ENCODE assay signal across 8 cellular contexts in genomic region chr6:150142657-150143501, GRCh38. TPM values are rescaled to one million over a fixed set of nuclear protein-coding genes. Genes with fewer than 3 reads are reported as not detected.
DNase-seq lines count a peak whose midpoint lies in the region; ATAC-seq and TF ChIP-seq lines count a peak whose summit lies in the region.

PPP1R14C (plus strand) TSS chr6:150143044; CDS start chr6:150143193, 149 bp downstream.

- H3K27me3 Mint-ChIP-seq in dendritic cell treated with granulocyte-macrophage colony-stimulating factor and Interleukin-4, amounts not matched to agents 40 ng/mL and 50 ng/mL, for 4 days = peaks cover 73% of the 10 kb centered on the region
- H3K27me3 Mint-ChIP-seq in stimulated activated naive CD8-positive, alpha-beta T cell treated with anti-CD3 and anti-CD28 coated beads, Interleukin-15, amount 100 ng/mL, for 72 hours = peaks cover 99% of the 10 kb centered on the region

- TF ChIP-seq CTCF in A673 (conservative IDR thresholded peaks at IDR 0.05; ENCODE audit: low read depth, low read length) (no peak), lower lobe of right lung (IDR thresholded peaks at IDR 0.05) (no peak)

- H3K4me1 ChIP-seq in A673 (ENCODE audit: insufficient read depth, low read length, poor library complexity, severe bottlenecking) = peaks cover 9% of the 10 kb centered on the region
- H3K4me1 ChIP-seq in SJCRH30 = peaks cover 7% of the 10 kb centered on the region
- H3K4me1 ChIP-seq in lower lobe of right lung = peaks cover 28% of the 10 kb centered on the region

- POLR2A ChIA-PET in A673 (lab: Charles Lee; ENCODE audit: low non-redundant PET) = no interaction called here

- no peak within 1 kb of the TSS for H3K27ac ChIP-seq in A673 (ENCODE audit: low read depth, low read length, poor library complexity, severe bottlenecking)
- H3K27ac ChIP-seq in SJCRH30 = no peak within 1 kb of the TSS
- H3K27ac ChIP-seq in lower lobe of right lung = peak within 1 kb of the TSS; percentile 31

- no peaks in the 10 kb centered on the region for H3K36me3 Mint-ChIP-seq in dendritic cell treated with granulocyte-macrophage colony-stimulating factor and Interleukin-4, amounts not matched to agents 40 ng/mL and 50 ng/mL, for 4 days (ENCODE audit: low read depth)

- H3K27me3 ChIP-seq in A673 (replicated peaks; ENCODE audit: insufficient read depth, low read depth, low read length, poor library complexity) (peaks cover 50% of the 10 kb centered on the region), H7 (ENCODE audit: control insufficient read depth, insufficient read depth, low read length) (peaks cover 53% of the 10 kb centered on the region), SJCRH30 (peaks cover 49% of the 10 kb centered on the region), lower lobe of right lung (ENCODE audit: low read depth) (peaks cover 44% of the 10 kb centered on the region)

- BruUV-seq in A673 (replicated peaks; lab: Mats Ljungman, UMichigan) = no TSS peak

- H3K9me3 ChIP-seq in A673 (ENCODE audit: low read depth, low read length, poor library complexity, severe bottlenecking) (no peaks in the 10 kb centered on the region), SJCRH30 (replicated peaks) (no peaks in the 10 kb centered on the region), lower lobe of right lung (no peaks in the 10 kb centered on the region)

- ATAC-seq in lower lobe of right lung = peak; percentile 87 to 88
- peak; percentile 80 for ATAC-seq in stimulated activated naive CD8-positive, alpha-beta T cell treated with anti-CD3 and anti-CD28 coated beads, Interleukin-15, amount 100 ng/mL, for 72 hours

- intact Hi-C loops in A673 (cut with micrococcal nuclease; ENCODE audit: unreplicated experiment) = no loop called here
- intact Hi-C loops in dendritic cell treated with granulocyte-macrophage colony-stimulating factor and Interleukin-4, amounts not matched to agents 40 ng/mL and 50 ng/mL, for 4 days (cut with micrococcal nuclease) = no loop called here
- intact Hi-C loops in lower lobe of right lung (cut with DNase I) = no loop called here

- peaks cover 12% of the 10 kb centered on the region for H3K9me3 Mint-ChIP-seq in dendritic cell treated with granulocyte-macrophage colony-stimulating factor and Interleukin-4, amounts not matched to agents 40 ng/mL and 50 ng/mL, for 4 days
- H3K9me3 Mint-ChIP-seq in stimulated activated naive CD8-positive, alpha-beta T cell treated with anti-CD3 and anti-CD28 coated beads, Interleukin-15, amount 100 ng/mL, for 72 hours = peaks cover 2 to 8% of the 10 kb centered on the region in 2 donors

- peaks cover 31% of the 10 kb centered on the region for H3K4me1 Mint-ChIP-seq in dendritic cell treated with granulocyte-macrophage colony-stimulating factor and Interleukin-4, amounts not matched to agents 40 ng/mL and 50 ng/mL, for 4 days (ENCODE audit: low read depth)
- peaks cover 22% of the 10 kb centered on the region for H3K4me1 Mint-ChIP-seq in stimulated activated naive CD8-positive, alpha-beta T cell treated with anti-CD3 and anti-CD28 coated beads, Interleukin-15, amount 100 ng/mL, for 72 hours

- H3K4me3 ChIP-seq in A673 (ENCODE audit: low read depth, low read length, poor library complexity, severe bottlenecking) (peak within 1 kb of the TSS; percentile 64), H7 (ENCODE audit: insufficient read depth, low read depth, low read length) (peak within 1 kb of the TSS; percentile 50), SJCRH30 (peak within 1 kb of the TSS; percentile 38), lower lobe of right lung (peak within 1 kb of the TSS; percentile 60)

- peak; percentile 85 for DNase-seq in A673 (ENCODE audit: low spot score)
- DNase-seq in H7 = peak; percentile 92
- peak; percentile 27 to 34 for DNase-seq in SJCRH30
- peak; percentile 74 for DNase-seq in lower lobe of right lung
- DNase-seq in stimulated activated naive CD8-positive, alpha-beta T cell treated with anti-CD3 and anti-CD28 coated beads, Interleukin-15, amount 100 ng/mL, for 72 hours = peak; percentile 21 to 30
- no peak for DNase-seq in NCI-H1436 (lab: John Stamatoyannopoulos, UW)
- no peak for DNase-seq in foreskin melanocyte

- H3K36me3 ChIP-seq in A673 (ENCODE audit: insufficient read depth, low read length, poor library complexity, severe bottlenecking) (no peaks in the 10 kb centered on the region), H7 (replicated peaks; ENCODE audit: control insufficient read depth, insufficient read depth, low read length) (no peaks in the 10 kb centered on the region), SJCRH30 (no peaks in the 10 kb centered on the region), lower lobe of right lung (no peaks in the 10 kb centered on the region)

- CTCF ChIA-PET in A673 (lab: Charles Lee) = interaction anchor here (0.6 kb wide), 1 partner anchor 208 kb away, joined by 5 read pairs; no protein-coding TSS in a partner anchor

- no peak within 1 kb of the TSS for H3K27ac Mint-ChIP-seq in dendritic cell treated with granulocyte-macrophage colony-stimulating factor and Interleukin-4, amounts not matched to agents 40 ng/mL and 50 ng/mL, for 4 days
- no peak within 1 kb of the TSS for H3K27ac Mint-ChIP-seq in stimulated activated naive CD8-positive, alpha-beta T cell treated with anti-CD3 and anti-CD28 coated beads, Interleukin-15, amount 100 ng/mL, for 72 hours

- peak within 1 kb of the TSS; percentile 66 for H3K4me3 Mint-ChIP-seq in dendritic cell treated with granulocyte-macrophage colony-stimulating factor and Interleukin-4, amounts not matched to agents 40 ng/mL and 50 ng/mL, for 4 days
- peak within 1 kb of the TSS; percentile 57 to 61 for H3K4me3 Mint-ChIP-seq in stimulated activated naive CD8-positive, alpha-beta T cell treated with anti-CD3 and anti-CD28 coated beads, Interleukin-15, amount 100 ng/mL, for 72 hours

RNA-seq across cellular contexts. Expression of gene PPP1R14C, which starts in this region (rescaled TPM):
- total RNA-seq in A673 (2021) (3.5 and 4.6 TPM in 2 replicates), lower lobe of right lung (15.4 TPM)
- total RNA-seq in H7 (2014; rRNA removed; shearing (Covaris generic)) = 0.04 and 0.10 TPM in 2 replicates
- total RNA-seq in SJCRH30 (2014; rRNA removed; shearing (Covaris generic)) = 0.05 TPM in 1 of 2 replicates, not detected in the other

Comparison
In these comparisons a context has a peak if more than half of its experiments do, and no peak if none do; other contexts are left out.
1. Peak in DNase-seq and H3K4me3 ChIP-seq in H7; RNA of the gene not detected or under 1 TPM.
2. Peak in DNase-seq and H3K4me3 ChIP-seq in SJCRH30; RNA of the gene not detected or under 1 TPM.
3. DNase-seq: peak in A673 (single experiment), lower lobe of right lung (single experiment) and stimulated activated naive CD8-positive, alpha-beta T cell treated with anti-CD3 and anti-CD28 coated beads, Interleukin-15, amount 100 ng/mL, for 72 hours (2 of 2); none in NCI-H1436 (single experiment) and foreskin melanocyte (single experiment).
4. Peak in every context shown above with its lines, with median percentiles within 50 percentile points of each other: H3K4me3 ChIP-seq.